In genomic region chr1:66436378-66437135, GRCh38 we compare ENCODE assay signal across 8 cellular contexts.
DNase-seq lines count a peak whose midpoint lies in the region; ATAC-seq and TF ChIP-seq lines count a peak whose summit lies in the region.

No MANE protein-coding gene starts in this region.

- peak; percentile 18 for TF ChIP-seq CTCF in CD4-positive, alpha-beta T cell (IDR thresholded peaks at IDR 0.05)
- TF ChIP-seq CTCF in smooth muscle cell (IDR thresholded peaks at IDR 0.05; ENCODE audit: borderline replicate concordance, insufficient read depth, poor library complexity, severe bottlenecking): peak; percentile 28
- no peak for TF ChIP-seq CTCF in gastrocnemius medialis (IDR thresholded peaks at IDR 0.05 in 4 of 5, conservative IDR thresholded peaks at IDR 0.05 in 1 of 5)

- H4K20me1 ChIP-seq in smooth muscle cell (ENCODE audit: low read depth): no peaks in the 10 kb centered on the region

- H3K4me3 ChIP-seq in smooth muscle cell (no peak overlapping the region), gastrocnemius medialis (no peak overlapping the region)

- 56% methylated on average over 4 of the region's 4 CpGs for whole genome bisulfite sequencing in smooth muscle cell (ENCODE audit: low lambda C conversion rate)

- no peaks in the 10 kb centered on the region for H3K27me3 ChIP-seq in CD4-positive, alpha-beta T cell (ENCODE audit: control insufficient read depth, insufficient read depth, low read length)
- H3K27me3 ChIP-seq in smooth muscle cell (ENCODE audit: low read depth) (no peaks in the 10 kb centered on the region), gastrocnemius medialis (no peaks in the 10 kb centered on the region)

- H3K4me3 Mint-ChIP-seq in CD4-positive, alpha-beta T cell: no peak overlapping the region
- H3K4me3 Mint-ChIP-seq in central memory CD8-positive, alpha-beta T cell: no peak overlapping the region

- no peak overlapping the region for H3K27ac ChIP-seq in CD4-positive, alpha-beta T cell (ENCODE audit: low read depth, low read length)
- no peak overlapping the region for H3K27ac ChIP-seq in smooth muscle cell (ENCODE audit: low read depth)
- no peak overlapping the region for H3K27ac ChIP-seq in gastrocnemius medialis

- in situ Hi-C loops in gastrocnemius medialis (cut with MboI; ENCODE audit: low sequenced_read_pairs in 4 of 4): no loop called here

- H3F3A ChIP-seq in smooth muscle cell (ENCODE audit: low read depth): no peaks in the 10 kb centered on the region

- no peak for TF ChIP-seq POLR2A in gastrocnemius medialis (IDR thresholded peaks at IDR 0.05)

- H3K79me2 ChIP-seq in smooth muscle cell (ENCODE audit: low read depth): no peaks in the 10 kb centered on the region

- no peaks in the 10 kb centered on the region for H3K27me3 Mint-ChIP-seq in CD4-positive, alpha-beta T cell
- H3K27me3 Mint-ChIP-seq in central memory CD8-positive, alpha-beta T cell: no peaks in the 10 kb centered on the region

- intact Hi-C loops in CD4-positive, alpha-beta T cell (cut with DNase I, micrococcal nuclease): loop anchor here in 1 of 2 experiments (2.0 kb wide), 1 partner anchor 154 kb away; no protein-coding TSS in a partner anchor
- intact Hi-C loops in gastrocnemius medialis (cut with DNase I; ENCODE audit: low total_unique reads): no loop called here

- no peak overlapping the region for H3K27ac Mint-ChIP-seq in CD4-positive, alpha-beta T cell
- H3K27ac Mint-ChIP-seq in central memory CD8-positive, alpha-beta T cell (ENCODE audit: low read depth): peak overlapping the region; percentile 55

- peaks cover under 1% of the 10 kb centered on the region for H3K36me3 Mint-ChIP-seq in CD4-positive, alpha-beta T cell (ENCODE audit: low read depth)
- no peaks in the 10 kb centered on the region for H3K36me3 Mint-ChIP-seq in central memory CD8-positive, alpha-beta T cell (ENCODE audit: insufficient read depth)

- H2AFZ ChIP-seq in smooth muscle cell (ENCODE audit: low read depth): no peak overlapping the region

- peaks cover 3% of the 10 kb centered on the region for H3K9me3 Mint-ChIP-seq in CD4-positive, alpha-beta T cell
- no peaks in the 10 kb centered on the region for H3K9me3 Mint-ChIP-seq in central memory CD8-positive, alpha-beta T cell

- no peak overlapping the region for H3K9ac ChIP-seq in smooth muscle cell (ENCODE audit: low read depth)

- peaks cover 9% of the 10 kb centered on the region for H3K4me1 Mint-ChIP-seq in CD4-positive, alpha-beta T cell (ENCODE audit: low read depth)
- H3K4me1 Mint-ChIP-seq in central memory CD8-positive, alpha-beta T cell: peaks cover 16% of the 10 kb centered on the region

- peak; percentile 94 for ATAC-seq in CD4-positive, alpha-beta T cell (ENCODE audit: poor library complexity)
- peak; percentile 54 for ATAC-seq in GM19395 (IDR thresholded peaks at IDR 0.05; ENCODE audit: unreplicated experiment)
- ATAC-seq in HG03280 (IDR thresholded peaks at IDR 0.05; ENCODE audit: unreplicated experiment): peak; percentile 74
- ATAC-seq in central memory CD8-positive, alpha-beta T cell (replicated peaks; ENCODE audit: extremely low read depth, poor library complexity, severe bottlenecking): peak; percentile 80
- no peak for ATAC-seq in gastrocnemius medialis

- H3K36me3 ChIP-seq in smooth muscle cell (ENCODE audit: low read depth): no peaks in the 10 kb centered on the region
- H3K36me3 ChIP-seq in gastrocnemius medialis: no peaks in the 10 kb centered on the region

- peak overlapping the region; percentile 47 for H3K4me2 ChIP-seq in smooth muscle cell

- CTCF ChIA-PET in CD4-positive, alpha-beta T cell (lab: Charles Lee): interaction anchor here (0.6 to 3.1 kb wide), 15 partner anchors 9 to 195 kb away, joined by 3 to 40 read pairs (median 4); no protein-coding TSS in a partner anchor

- DNase-seq in CD4-positive, alpha-beta T cell: peak in 6 of 10 experiments; percentile 6 to 23 (median 19)
- DNase-seq in T-helper 2 cell (peak in 3 of 5 experiments; percentile 7 to 83 (median 32)), smooth muscle cell (lab: John Stamatoyannopoulos, UW; ENCODE audit: unreplicated experiment) (no peak), gastrocnemius medialis (no peak), NCI-H774 (lab: John Stamatoyannopoulos, UW) (no peak)
- DNase-seq in central memory CD8-positive, alpha-beta T cell (ENCODE audit: low spot score in 2 of 2): no peak

- peaks cover 6% of the 10 kb centered on the region for H3K9me3 ChIP-seq in CD4-positive, alpha-beta T cell (ENCODE audit: control insufficient read depth, low read length)
- H3K9me3 ChIP-seq in smooth muscle cell (replicated peaks; ENCODE audit: low read depth) (no peaks in the 10 kb centered on the region), gastrocnemius medialis (peaks cover 0 to 4% (median 0%) of the 10 kb centered on the region in 3 donors)

- POLR2A ChIA-PET in CD4-positive, alpha-beta T cell (lab: Charles Lee): interaction anchor here (0.9 to 2.9 kb wide), 8 partner anchors 9 to 161 kb away, joined by 3 to 20 read pairs (median 4); no protein-coding TSS in a partner anchor

- H3K4me1 ChIP-seq in smooth muscle cell (ENCODE audit: low read depth) (no peaks in the 10 kb centered on the region), gastrocnemius medialis (no peaks in the 10 kb centered on the region)

Comparison
In these comparisons a context has a peak if more than half of its experiments do, and no peak if none do; other contexts are left out.
1. ATAC-seq: peak in CD4-positive, alpha-beta T cell (single experiment), GM19395 (single experiment), HG03280 (single experiment) and central memory CD8-positive, alpha-beta T cell (single experiment); none in gastrocnemius medialis (0 of 2).
2. DNase-seq: peak in CD4-positive, alpha-beta T cell (6 of 10) and T-helper 2 cell (3 of 5); none in central memory CD8-positive, alpha-beta T cell (0 of 2), smooth muscle cell (single experiment), gastrocnemius medialis (0 of 2) and NCI-H774 (single experiment).
3. CTCF ChIP-seq: peak in CD4-positive, alpha-beta T cell (single experiment) and smooth muscle cell (single experiment); none in gastrocnemius medialis (0 of 5).